26 cellular contexts compared by ENCODE assay signal in genomic region chr16:86458457-86458777, GRCh38. TPM values are rescaled to one million over a fixed set of nuclear protein-coding genes. Genes with fewer than 3 reads are reported as not detected.
DNase-seq lines count a peak whose midpoint lies in the region; ATAC-seq, FAIRE-seq and TF ChIP-seq lines count a peak whose summit lies in the region.
"Had no signal": no experiment of that assay in that cellular context is flagged by ENCODE, and none has a peak within 500 bp of the region (broad histone marks: within the 10 kb centered on the region; RNA-seq: fewer than 3 reads in every experiment).

No MANE protein-coding gene starts in this region.

- H3K9me3 ChIP-seq in MG63 (peaks cover 11% of the 10 kb centered on the region), esophagus squamous epithelium (peaks cover 0 to 11% (median 0%) of the 10 kb centered on the region in 3 donors), mucosa of rectum (ENCODE audit: control insufficient read depth in 2 of 2, low read length in 2 of 2) (no peaks in the 10 kb centered on the region), transverse colon (no peaks in the 10 kb centered on the region), PC-3 (ENCODE audit: low read length) (no peaks in the 10 kb centered on the region)

- TF ChIP-seq POLR2A in esophagus squamous epithelium (IDR thresholded peaks at IDR 0.05) (no peak), transverse colon (IDR thresholded peaks at IDR 0.05) (no peak)

- H3K9ac ChIP-seq in mucosa of rectum (ENCODE audit: low read depth in 1 of 2, low read length in 2 of 2): no peak overlapping the region
- H3K9ac ChIP-seq in PC-3 (ENCODE audit: low read length): no peak overlapping the region
- H3K9ac ChIP-seq: BLaER1 had no signal

- peaks cover 0 to 9% (median 2%) of the 10 kb centered on the region in 3 donors for H3K4me1 ChIP-seq in esophagus squamous epithelium
- no peaks in the 10 kb centered on the region for H3K4me1 ChIP-seq in mucosa of rectum (ENCODE audit: control insufficient read depth in 2 of 2, insufficient read depth in 2 of 2, low read length in 2 of 2)
- peaks cover 5 to 16% (median 9%) of the 10 kb centered on the region in 4 donors for H3K4me1 ChIP-seq in transverse colon
- no peaks in the 10 kb centered on the region for H3K4me1 ChIP-seq in PC-3 (ENCODE audit: insufficient read depth, low read length)
- H3K4me1 ChIP-seq: A549, BLaER1 had no signal

- DNase-seq in MG63 (no peak), esophagus squamous epithelium (lab: John Stamatoyannopoulos, UW) (no peak), transverse colon (no peak), PC-3 (no peak), HTR-8/SVneo (ENCODE audit: insufficient read length, low spot score) (no peak), NCI-H1105 (lab: John Stamatoyannopoulos, UW) (no peak)
- DNase-seq: Calu3; CD8-positive, alpha-beta T cell; DMS53; EL; GOT3; KBM-7; MV-4-11; NCI-H1417; NCI-H187; NCI-H2107; NCI-H510A; NCI-H748 treated with DMSO at 0.1 percent for 48 hours; SHP77 had no signal

- ATAC-seq in PC-3: no peak
- ATAC-seq: A549; CD8-positive, alpha-beta T cell; GM12878; HCT116 had no signal

- TF ChIP-seq EP300 in transverse colon (IDR thresholded peaks at IDR 0.05; ENCODE audit: low read depth): no peak

- H3K9me2 ChIP-seq in PC-3 (replicated peaks; ENCODE audit: low read length): no peaks in the 10 kb centered on the region

- 0 out of 2 replicates have a peak overlapping the region, but pooled peaks have one; percentile 0 for H3K4me3 ChIP-seq in MG63
- no peak overlapping the region for H3K4me3 ChIP-seq in esophagus squamous epithelium
- no peak overlapping the region for H3K4me3 ChIP-seq in mucosa of rectum (ENCODE audit: low read length in 2 of 2)
- H3K4me3 ChIP-seq in transverse colon: no peak overlapping the region
- H3K4me3 ChIP-seq in PC-3 (ENCODE audit: low read length): no peak overlapping the region
- H3K4me3 ChIP-seq: A549, BLaER1, GM12878 had no signal

- H3K27me3 ChIP-seq in MG63: no peaks in the 10 kb centered on the region
- H3K27me3 ChIP-seq in esophagus squamous epithelium: peaks cover 0 to 12% (median 0%) of the 10 kb centered on the region in 4 donors
- H3K27me3 ChIP-seq in mucosa of rectum (ENCODE audit: control insufficient read depth in 2 of 2, insufficient read depth in 2 of 2, low read length in 2 of 2): no peaks in the 10 kb centered on the region
- no peaks in the 10 kb centered on the region for H3K27me3 ChIP-seq in transverse colon
- peaks cover 45% of the 10 kb centered on the region for H3K27me3 ChIP-seq in PC-3 (ENCODE audit: low read length)
- H3K27me3 ChIP-seq: BLaER1 had no signal

- no peak overlapping the region for H3K4me2 ChIP-seq in PC-3 (ENCODE audit: low read length)
- H3K4me2 ChIP-seq: A549, BLaER1 had no signal

- TF ChIP-seq CTCF in esophagus squamous epithelium (IDR thresholded peaks at IDR 0.05) (no peak), transverse colon (IDR thresholded peaks at IDR 0.05) (no peak), PC-3 (conservative IDR thresholded peaks at IDR 0.05; ENCODE audit: low read depth, low read length) (no peak)

- intact Hi-C loops in esophagus squamous epithelium (cut with DNase I) (no loop called here), transverse colon (cut with DNase I; ENCODE audit: low total_unique reads) (no loop called here), PC-3 (cut with micrococcal nuclease) (no loop called here)

- no peaks in the 10 kb centered on the region for H3K79me2 ChIP-seq in PC-3 (ENCODE audit: low read length)

- no peaks in the 10 kb centered on the region for H3F3A ChIP-seq in PC-3 (ENCODE audit: low read length, unreplicated experiment)

- no peaks in the 10 kb centered on the region for H4K20me1 ChIP-seq in PC-3 (ENCODE audit: low read length)
- H4K20me1 ChIP-seq: BLaER1 had no signal

- H3K27ac ChIP-seq in esophagus squamous epithelium: peak overlapping the region; percentile 14 to 84 (median 62)
- H3K27ac ChIP-seq in mucosa of rectum (ENCODE audit: low read depth in 2 of 2, low read length in 2 of 2): peak overlapping the region; percentile 39 to 73
- H3K27ac ChIP-seq in transverse colon: peak overlapping the region; percentile 75 to 89 (median 78)
- H3K27ac ChIP-seq in PC-3 (ENCODE audit: low read length): no peak overlapping the region
- H3K27ac ChIP-seq: A549, BLaER1 had no signal

- no peak overlapping the region for H2AFZ ChIP-seq in PC-3 (ENCODE audit: low read length)

- in situ Hi-C loops in transverse colon (cut with MboI; ENCODE audit: low pct_ligation_motif_present in 1 of 4, low pct_unique_long_range_greater_than_20kb in 1 of 4, low sequenced_read_pairs in 3 of 4): no loop called here

- FAIRE-seq in HTR-8/SVneo (lab: Jason Lieb, UNC): no peak
- FAIRE-seq: A549, GM12878, GM19239 had no signal

- no TSS peak for BruUV-seq in PC-3 (replicated peaks; lab: Mats Ljungman, UMichigan)

- CTCF ChIA-PET in PC-3 (lab: Charles Lee): interaction anchor here (0.6 kb wide), 1 partner anchor 25 kb away, joined by 15 read pairs; no protein-coding TSS in a partner anchor

- POLR2A ChIA-PET in PC-3 (lab: Charles Lee; ENCODE audit: unreplicated experiment): no interaction called here

- 37 to 48% methylated on average over 4 of the region's 4 CpGs for WGBS in esophagus squamous epithelium, 2 donors
- WGBS in transverse colon (ENCODE audit: low coverage in 1 of 2), 2 donors: 19 to 42% methylated on average over 4 of the region's 4 CpGs

- H3K36me3 ChIP-seq in MG63 (no peaks in the 10 kb centered on the region), esophagus squamous epithelium (no peaks in the 10 kb centered on the region), mucosa of rectum (ENCODE audit: control insufficient read depth in 2 of 2, insufficient read depth in 2 of 2, low read length in 2 of 2) (no peaks in the 10 kb centered on the region), transverse colon (no peaks in the 10 kb centered on the region), PC-3 (ENCODE audit: low read depth, low read length) (no peaks in the 10 kb centered on the region)
- H3K36me3 ChIP-seq: BLaER1 had no signal

RNA-seq across cellular contexts. Expression of gene FOXF1, which starts 51.9 kb away (rescaled TPM):
- 8.9 and 13.0 TPM in 2 replicates for total RNA-seq in MG63 (2014; rRNA removed; shearing (Covaris generic); ENCODE audit: low replicate concordance)
- total RNA-seq in esophagus squamous epithelium (1 to 10 TPM in 3 of 4 donors, under 1 TPM in 1; 0.76 to 8.6 (median 3.0) TPM), transverse colon (10 to 100 TPM; 10.8 to 44.1 (median 23.4) TPM), PC-3 (2014; rRNA removed) (not detected in 2 replicates)
- total RNA-seq: Calu3; CD8-positive, alpha-beta T cell; GM12878; OCI-LY7 had no signal
